Comparison of ENCODE assay signal across 8 cellular contexts in genomic region chr4:40749717-40750460, GRCh38. TPM values are rescaled to one million over a fixed set of nuclear protein-coding genes. Genes with fewer than 3 reads are reported as not detected.
DNase-seq lines count a peak whose midpoint lies in the region; ATAC-seq and TF ChIP-seq lines count a peak whose summit lies in the region.

NSUN7 (plus strand) TSS chr4:40749955; CDS start chr4:40750694, 739 bp downstream.

- WGBS in aorta, 2 donors = 0 to 1% methylated on average over 61 to 75 of the region's 75 CpGs

- no peaks in the 10 kb centered on the region for H3K9me3 Mint-ChIP-seq in activated CD4-positive, alpha-beta T cell treated with anti-CD3 and anti-CD28 coated beads, Interleukin-2, amount 10 ng/mL, durations not matched to agents 7 days and 5 days
- H3K9me3 Mint-ChIP-seq in natural killer cell = no peaks in the 10 kb centered on the region

- H3K79me2 ChIP-seq in fibroblast of lung (ENCODE audit: control insufficient read depth, insufficient read depth, low read length) = no peaks in the 10 kb centered on the region

- POLR2A ChIA-PET in activated CD4-positive, alpha-beta T cell treated with anti-CD3 and anti-CD28 coated beads, Interleukin-2, amount 10 ng/mL, durations not matched to agents 7 days and 5 days (lab: Charles Lee) = no interaction called here

- ATAC-seq in Right ventricle myocardium inferior (peak; percentile 76), natural killer cell (peak in 1 of 3 donors; percentile 44), aorta (ENCODE audit: low FRiP score) (peak; percentile 87), GM18520 (IDR thresholded peaks at IDR 0.05; ENCODE audit: unreplicated experiment) (no peak)

- H3K9ac ChIP-seq in fibroblast of lung (ENCODE audit: insufficient read depth, low read length) = no peak within 1 kb of the TSS

- H3K27ac ChIP-seq in fibroblast of lung (ENCODE audit: insufficient read depth, low read length) (no peak within 1 kb of the TSS), aorta (ENCODE audit: low read depth in 1 of 2, low read length in 2 of 2) (peak within 1 kb of the TSS in 1 of 2 donors; percentile 41)

- peak within 1 kb of the TSS; percentile 53 for H3K4me3 Mint-ChIP-seq in activated CD4-positive, alpha-beta T cell treated with anti-CD3 and anti-CD28 coated beads, Interleukin-2, amount 10 ng/mL, durations not matched to agents 7 days and 5 days
- peak within 1 kb of the TSS; percentile 59 for H3K4me3 Mint-ChIP-seq in natural killer cell

- peaks cover 29% of the 10 kb centered on the region for H3K27me3 ChIP-seq in fibroblast of lung (ENCODE audit: control insufficient read depth, insufficient read depth, low read length)
- no peaks in the 10 kb centered on the region for H3K27me3 ChIP-seq in aorta (ENCODE audit: control insufficient read depth in 1 of 2, insufficient read depth in 2 of 2, low read length in 1 of 2)

- H2AFZ ChIP-seq in fibroblast of lung (ENCODE audit: low read length) = peak within 1 kb of the TSS; percentile 39

- peaks cover 44% of the 10 kb centered on the region for H3K27me3 Mint-ChIP-seq in activated CD4-positive, alpha-beta T cell treated with anti-CD3 and anti-CD28 coated beads, Interleukin-2, amount 10 ng/mL, durations not matched to agents 7 days and 5 days
- H3K27me3 Mint-ChIP-seq in natural killer cell (ENCODE audit: low read depth in 2 of 2) = peaks cover 28% of the 10 kb centered on the region in 2 donors

- H3K36me3 ChIP-seq in fibroblast of lung (ENCODE audit: control insufficient read depth, insufficient read depth, low read length) = no peaks in the 10 kb centered on the region
- no peaks in the 10 kb centered on the region for H3K36me3 ChIP-seq in aorta (ENCODE audit: control insufficient read depth in 1 of 2, insufficient read depth in 2 of 2, low read length in 1 of 2)

- TF ChIP-seq CTCF in fibroblast of lung (conservative IDR thresholded peaks at IDR 0.05 in 1 of 2, IDR thresholded peaks at IDR 0.05 in 1 of 2; ENCODE audit: low read depth in 1 of 2, low read length in 2 of 2) (no peak), natural killer cell (IDR thresholded peaks at IDR 0.05) (no peak)

- peak within 1 kb of the TSS; percentile 7 to 67 (median 26) for H3K4me3 ChIP-seq in fibroblast of lung (replicated peaks in 1 of 4; ENCODE audit: control extremely low read depth in 1 of 4, insufficient read depth in 1 of 4, low read depth in 3 of 4, low read length in 4 of 4)
- peak within 1 kb of the TSS; percentile 43 to 94 for H3K4me3 ChIP-seq in aorta (ENCODE audit: low read length in 2 of 2)

- CTCF ChIA-PET in activated CD4-positive, alpha-beta T cell treated with anti-CD3 and anti-CD28 coated beads, Interleukin-2, amount 10 ng/mL, durations not matched to agents 7 days and 5 days (lab: Charles Lee) = interaction anchor here (2.3 kb wide), 1 partner anchor 91 kb away, joined by 6 read pairs; no protein-coding TSS in a partner anchor

- no peaks in the 10 kb centered on the region for H4K20me1 ChIP-seq in fibroblast of lung (ENCODE audit: control insufficient read depth, extremely low read depth, insufficient read depth, low read length)

- H3K9me3 ChIP-seq in fibroblast of lung (ENCODE audit: control insufficient read depth, insufficient read depth, low read depth, low read length) = no peaks in the 10 kb centered on the region
- H3K9me3 ChIP-seq in aorta (ENCODE audit: control insufficient read depth, low read length) = no peaks in the 10 kb centered on the region

- H3K4me1 Mint-ChIP-seq in activated CD4-positive, alpha-beta T cell treated with anti-CD3 and anti-CD28 coated beads, Interleukin-2, amount 10 ng/mL, durations not matched to agents 7 days and 5 days = peaks cover 10% of the 10 kb centered on the region
- no peaks in the 10 kb centered on the region for H3K4me1 Mint-ChIP-seq in natural killer cell

- intact Hi-C loops in Right ventricle myocardium inferior (cut with DNase I) (no loop called here), cardiac septum (cut with DNase I) (no loop called here), natural killer cell (cut with micrococcal nuclease) (no loop called here), aorta (cut with DNase I) (loop anchor here in 1 of 2 donors (5.0 to 10.0 kb wide), 2 partner anchors 147 to 465 kb away; partner anchors contain the start of gene APBB2)

- peak; percentile 73 for DNase-seq in Right ventricle myocardium inferior (ENCODE audit: missing footprints)
- DNase-seq in cardiac septum (ENCODE audit: low spot score) = no peak
- peak; percentile 84 for DNase-seq in NCI-H1048 (lab: John Stamatoyannopoulos, UW)
- DNase-seq in activated CD4-positive, alpha-beta T cell treated with anti-CD3 and anti-CD28 coated beads, Interleukin-2, amount 10 ng/mL, durations not matched to agents 7 days and 5 days = peak; percentile 34
- DNase-seq in fibroblast of lung (ENCODE audit: low read depth in 2 of 2) = peak; percentile 27 to 61
- no peak for DNase-seq in natural killer cell
- peak; percentile 78 to 87 for DNase-seq in aorta

- H3K36me3 Mint-ChIP-seq in activated CD4-positive, alpha-beta T cell treated with anti-CD3 and anti-CD28 coated beads, Interleukin-2, amount 10 ng/mL, durations not matched to agents 7 days and 5 days (ENCODE audit: low read depth) = peaks cover 2% of the 10 kb centered on the region
- no peaks in the 10 kb centered on the region for H3K36me3 Mint-ChIP-seq in natural killer cell

- H3K4me1 ChIP-seq in fibroblast of lung (ENCODE audit: control insufficient read depth, extremely low read depth, insufficient read depth, low read length) = no peaks in the 10 kb centered on the region
- no peaks in the 10 kb centered on the region for H3K4me1 ChIP-seq in aorta (ENCODE audit: control insufficient read depth in 1 of 2, insufficient read depth in 2 of 2, low read length in 2 of 2)

- peak within 1 kb of the TSS; percentile 19 for H3K27ac Mint-ChIP-seq in activated CD4-positive, alpha-beta T cell treated with anti-CD3 and anti-CD28 coated beads, Interleukin-2, amount 10 ng/mL, durations not matched to agents 7 days and 5 days
- no peak within 1 kb of the TSS for H3K27ac Mint-ChIP-seq in natural killer cell

- peak within 1 kb of the TSS; percentile 68 for H3K4me2 ChIP-seq in fibroblast of lung (ENCODE audit: extremely low read depth, insufficient read depth, low read length)

RNA-seq across cellular contexts. Expression of gene NSUN7, which starts in this region (rescaled TPM):
- total RNA-seq in Right ventricle myocardium inferior (0.95 TPM), cardiac septum (not detected), fibroblast of lung (0.33 and 0.51 TPM in 2 replicates), natural killer cell (under 1 TPM in 2 of 3 donors, not detected in 1; 0.14 to 0.23 TPM), aorta (10 to 100 TPM in 1 of 2 donors, 1 to 10 TPM in 1; 6.8 to 16.3 TPM)
- not detected for total RNA-seq in activated CD4-positive, alpha-beta T cell treated with anti-CD3 and anti-CD28 coated beads, Interleukin-2, amount 10 ng/mL, durations not matched to agents 7 days and 5 days
- polyA plus RNA-seq in fibroblast of lung (not detected in 2 replicates), aorta (1 to 10 TPM in 1 of 2 donors, under 1 TPM in 1; 0.75 to 4.9 TPM)
- 0.03 TPM in 1 of 2 replicates, not detected in the other for polyA plus RNA-seq in fibroblast of lung (2012)
- polyA minus RNA-seq in fibroblast of lung (ENCODE audit: low replicate concordance) = not detected in 2 replicates

Comparison
In these comparisons a context has a peak if more than half of its experiments do, and no peak if none do; other contexts are left out.
1. Peak in DNase-seq and ATAC-seq in Right ventricle myocardium inferior; RNA of the gene not detected or under 1 TPM.
2. Peak in DNase-seq in activated CD4-positive, alpha-beta T cell treated with anti-CD3 and anti-CD28 coated beads, Interleukin-2, amount 10 ng/mL, durations not matched to agents 7 days and 5 days; RNA of the gene not detected or under 1 TPM.
3. Peak in DNase-seq, H3K4me3 ChIP-seq and H3K4me2 ChIP-seq in fibroblast of lung; RNA of the gene not detected or under 1 TPM.
4. DNase-seq: peak in NCI-H1048 (single experiment) and aorta (2 of 2); none in cardiac septum (single experiment) and natural killer cell (single experiment).